Comparison of ENCODE assay signal across 8 cellular contexts in the genomic region with DNA sequence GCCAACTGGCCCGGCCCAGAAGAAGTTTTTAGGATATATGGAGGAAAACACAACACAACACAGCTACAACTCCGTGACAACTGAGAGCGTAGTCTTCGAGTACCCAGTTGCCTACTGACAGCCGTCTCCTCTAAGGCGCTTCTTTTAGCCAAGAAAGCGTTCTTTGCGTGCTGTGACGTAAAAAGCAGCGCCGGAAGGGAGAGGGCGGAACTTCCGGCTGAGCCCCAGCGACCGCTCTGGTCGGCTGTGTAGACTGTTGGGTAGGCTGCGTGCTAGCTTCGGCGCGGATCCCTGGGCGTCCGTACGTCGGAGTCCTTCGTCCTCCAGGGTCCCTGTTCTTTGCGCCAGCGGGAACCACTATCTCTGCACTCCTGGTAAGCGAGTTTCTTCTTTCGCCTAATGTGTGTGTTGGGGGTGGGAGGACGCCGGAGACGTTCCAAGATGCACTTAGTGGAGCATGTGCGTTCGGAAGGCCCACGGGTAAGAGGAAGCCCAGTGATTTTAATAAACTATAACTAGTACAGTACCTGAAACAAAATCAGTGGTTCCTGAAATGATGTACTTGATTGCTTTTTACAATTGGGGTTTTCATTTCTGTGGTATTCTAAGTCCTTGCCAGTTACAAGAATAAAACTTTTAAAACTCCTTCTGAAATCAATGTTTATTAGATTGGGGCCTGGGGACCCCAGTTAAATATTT. TPM values are rescaled to one million over a fixed set of nuclear protein-coding genes. Genes with fewer than 3 reads are reported as not detected.
A peak's percentile ranks its signal among the peaks of the same experiment; 100 is the strongest.
DNase-seq lines count a peak whose midpoint lies in the region; ATAC-seq and TF ChIP-seq lines count a peak whose summit lies in the region.

A gene (plus strand): TSS at position 239 of the 699 bp plus-strand sequence. CDS start 2,914 bp downstream, outside the sequence.

- H3K4me2 ChIP-seq in DOHH2 (ENCODE audit: low read length): peak within 1 kb of the TSS; percentile 95
- peak within 1 kb of the TSS; percentile 89 for H3K4me2 ChIP-seq in GM23248 (ENCODE audit: unreplicated experiment)

- H3K9me3 ChIP-seq in DOHH2 (ENCODE audit: control insufficient read depth, insufficient read depth, low read length): no peaks in the 10 kb centered on the region
- no peaks in the 10 kb centered on the region for H3K9me3 ChIP-seq in GM23248 (ENCODE audit: low read depth)

- H3K4me3 Mint-ChIP-seq in activated T-helper 17 cell treated with anti-CD3 and anti-CD28 coated beads, Interleukin-2, amount 50 U/mL, for 72 hours: peak within 1 kb of the TSS; percentile 91
- peak within 1 kb of the TSS; percentile 92 to 100 (median 98) for H3K4me3 Mint-ChIP-seq in naive thymus-derived CD8-positive, alpha-beta T cell

- no peaks in the 10 kb centered on the region for H3K27me3 ChIP-seq in DOHH2 (ENCODE audit: control insufficient read depth, low read length)
- 0 out of 2 replicates have a peak, but pooled peaks cover 2% of the 10 kb centered on the region for H3K27me3 ChIP-seq in GM23248 (replicated peaks; ENCODE audit: insufficient read depth)

- 1% methylated on average over 35 of the region's 35 CpGs for WGBS in GM23248 (ENCODE audit: low coverage in 1 of 2, low lambda C conversion rate in 2 of 2, missing lambda C conversion rate in 2 of 2), 2 experiments

- peak; percentile 99 for ATAC-seq in activated T-helper 17 cell treated with anti-CD3 and anti-CD28 coated beads, Interleukin-2, amount 50 U/mL, for 72 hours (replicated peaks)
- ATAC-seq in naive thymus-derived CD8-positive, alpha-beta T cell: peak; percentile 95 to 96

- no peak for TF ChIP-seq CTCF in DOHH2 (IDR thresholded peaks at IDR 0.05; ENCODE audit: low read depth, low read length, poor library complexity, severe bottlenecking)
- TF ChIP-seq CTCF in RWPE1 (conservative IDR thresholded peaks at IDR 0.05; ENCODE audit: low read depth): no peak
- TF ChIP-seq CTCF in fibroblast of mammary gland (conservative IDR thresholded peaks at IDR 0.05; ENCODE audit: control insufficient read depth, insufficient read depth, low read depth, low read length): no peak

- H3K27ac Mint-ChIP-seq in activated T-helper 17 cell treated with anti-CD3 and anti-CD28 coated beads, Interleukin-2, amount 50 U/mL, for 72 hours: peak within 1 kb of the TSS; percentile 96
- peak within 1 kb of the TSS; percentile 95 to 99 (median 98) for H3K27ac Mint-ChIP-seq in naive thymus-derived CD8-positive, alpha-beta T cell

- H3K36me3 ChIP-seq in DOHH2 (ENCODE audit: control insufficient read depth, low read length) (peaks cover 45% of the 10 kb centered on the region), GM23248 (ENCODE audit: low read depth) (peaks cover 23% of the 10 kb centered on the region)

- CTCF ChIA-PET in RWPE1 (lab: Yijun Ruan, JAX): interaction anchor here (0.7 kb wide), 1 partner anchor 295 kb away, joined by 8 read pairs; no protein-coding TSS in a partner anchor

- peaks cover 24% of the 10 kb centered on the region for H3K4me1 Mint-ChIP-seq in activated T-helper 17 cell treated with anti-CD3 and anti-CD28 coated beads, Interleukin-2, amount 50 U/mL, for 72 hours
- peaks cover 21 to 39% (median 30%) of the 10 kb centered on the region in 4 donors for H3K4me1 Mint-ChIP-seq in naive thymus-derived CD8-positive, alpha-beta T cell

- no peaks in the 10 kb centered on the region for H3K9me2 ChIP-seq in DOHH2 (replicated peaks; ENCODE audit: control insufficient read depth, low read length)
- no peaks in the 10 kb centered on the region for H3K9me2 ChIP-seq in GM23248 (ENCODE audit: insufficient read depth)

- peak within 1 kb of the TSS; percentile 99 for H2AFZ ChIP-seq in GM23248

- H3K9ac ChIP-seq in GM23248: peak within 1 kb of the TSS; percentile 92

- DNase-seq in GM23248 (peak; percentile 97), Kasumi-1 (lab: John Stamatoyannopoulos, UW) (peak; percentile 92 to 93), RWPE1 (ENCODE audit: low spot score) (peak; percentile 88), fibroblast of mammary gland (ENCODE audit: low read depth) (peak; percentile 92)
- peak; percentile 81 to 95 (median 92) for DNase-seq in naive thymus-derived CD8-positive, alpha-beta T cell
- DNase-seq in stimulated activated naive CD4-positive, alpha-beta T cell (lab: John Stamatoyannopoulos, UW): peak; percentile 82 to 92 (median 90)

- no peaks in the 10 kb centered on the region for H3K9me3 Mint-ChIP-seq in activated T-helper 17 cell treated with anti-CD3 and anti-CD28 coated beads, Interleukin-2, amount 50 U/mL, for 72 hours
- H3K9me3 Mint-ChIP-seq in naive thymus-derived CD8-positive, alpha-beta T cell: peaks cover 0 to 2% (median 0%) of the 10 kb centered on the region in 9 donors

- H3F3A ChIP-seq in DOHH2 (ENCODE audit: control insufficient read depth, insufficient read depth): peaks cover 4% of the 10 kb centered on the region; the same call in 1 of the 2 replicates
- peaks cover 4% of the 10 kb centered on the region; the same call in 1 of the 2 replicates for H3F3A ChIP-seq in GM23248 (ENCODE audit: insufficient read depth)

- POLR2A ChIA-PET in RWPE1 (lab: Yijun Ruan, JAX; ENCODE audit: low non-redundant PET): interaction anchor here (0.6 to 1.2 kb wide), 2 partner anchors 11 to 49 kb away, joined by 3 to 5 read pairs; a partner anchor contains a TSS
- POLR2A ChIA-PET in naive thymus-derived CD8-positive, alpha-beta T cell (lab: Charles Lee): interaction anchor here (0.6 to 2.8 kb wide), 10 partner anchors 10 to 163 kb away, joined by 4 to 41 read pairs (median 6); a partner anchor contains a TSS

- peaks cover 55% of the 10 kb centered on the region for H3K79me2 ChIP-seq in DOHH2 (ENCODE audit: control insufficient read depth, low read length)
- peaks cover 51% of the 10 kb centered on the region for H3K79me2 ChIP-seq in GM23248 (ENCODE audit: insufficient read depth)

- H3K4me3 ChIP-seq in DOHH2 (ENCODE audit: low read length): peak within 1 kb of the TSS; percentile 99
- H3K4me3 ChIP-seq in GM23248: peak within 1 kb of the TSS; percentile 90
- peak within 1 kb of the TSS; percentile 87 for H3K4me3 ChIP-seq in fibroblast of mammary gland (ENCODE audit: control insufficient read depth, low read depth, low read length)

- peaks cover 41% of the 10 kb centered on the region for H3K4me1 ChIP-seq in DOHH2 (ENCODE audit: control insufficient read depth, low read length)
- H3K4me1 ChIP-seq in GM23248 (ENCODE audit: insufficient read depth): peaks cover 5% of the 10 kb centered on the region

- H3K27ac ChIP-seq in DOHH2 (ENCODE audit: low read depth, low read length) (peak within 1 kb of the TSS; percentile 67), GM23248 (peak within 1 kb of the TSS; percentile 83), RWPE1 (peak within 1 kb of the TSS; percentile 81)

- H3K27me3 Mint-ChIP-seq in activated T-helper 17 cell treated with anti-CD3 and anti-CD28 coated beads, Interleukin-2, amount 50 U/mL, for 72 hours: peaks cover 1% of the 10 kb centered on the region
- H3K27me3 Mint-ChIP-seq in naive thymus-derived CD8-positive, alpha-beta T cell: peaks cover 0 to 5% (median under 1%) of the 10 kb centered on the region in 5 donors

- H4K20me1 ChIP-seq in DOHH2 (ENCODE audit: control insufficient read depth, insufficient read depth, low read depth, low read length) (peaks cover 11% of the 10 kb centered on the region; the same call in 1 of the 2 replicates), GM23248 (ENCODE audit: insufficient read depth) (peaks cover 3% of the 10 kb centered on the region; the same call in 1 of the 2 replicates)

- H3K36me3 Mint-ChIP-seq in activated T-helper 17 cell treated with anti-CD3 and anti-CD28 coated beads, Interleukin-2, amount 50 U/mL, for 72 hours (ENCODE audit: low read depth): peaks cover 53% of the 10 kb centered on the region
- H3K36me3 Mint-ChIP-seq in naive thymus-derived CD8-positive, alpha-beta T cell: peaks cover 0 to 39% (median 13%) of the 10 kb centered on the region in 3 donors

- in situ Hi-C loops in GM23248 (cut with MboI): no loop called here

RNA-seq across cellular contexts. Expression of the gene that starts here (rescaled TPM):
- 20.7 and 22.5 TPM in 2 replicates for total RNA-seq in GM23248 (2014; rRNA removed; shearing (Covaris generic))
- polyA plus RNA-seq in GM23248 (2016; fragmentation: Nextera tagmentation; extraction: Ambion mirVana): 28.4 and 33.3 TPM in 2 replicates
- total RNA-seq in activated T-helper 17 cell treated with anti-CD3 and anti-CD28 coated beads, Interleukin-2, amount 50 U/mL, for 72 hours: 10 to 100 TPM; 31.6 to 49.9 TPM
- 10 to 100 TPM; 27.2 to 30.5 TPM for total RNA-seq in naive thymus-derived CD8-positive, alpha-beta T cell
- 10 to 100 TPM; 34.1 to 52.7 (median 36.7) TPM for polyA plus RNA-seq in naive thymus-derived CD8-positive, alpha-beta T cell

Comparison
In these comparisons a context has a peak if more than half of its experiments do, and no peak if none do; other contexts are left out.
1. Peak in every context shown above with its lines: DNase-seq, ATAC-seq, H3K4me3 ChIP-seq and H3K27ac ChIP-seq.